ENCODE assay signal across 1 cellular context in genomic region chr1:26993237-26994019, GRCh38.
TF ChIP-seq lines count a peak whose summit lies in the region.

Gene TRNP1, plus strand, starts transcription at chr1:26993692. Its CDS starts 95 bp downstream, at chr1:26993787.

TF ChIP-seq in HepG2, 621 proteins besides CTCF, POLR2A, EP300 and RAD21 (continued from another document and continues in another):
- TF ChIP-seq TEF (CRISPR knock-in tag; IDR thresholded peaks at IDR 0.05) (peak; percentile 54; the same call in 1 of the 2 replicates), ZFP62 (CRISPR knock-in tag; IDR thresholded peaks at IDR 0.05) (0 out of 2 replicates have a peak, but pooled peaks have one; percentile 85), HMGXB4 (CRISPR knock-in tag; IDR thresholded peaks at IDR 0.05; ENCODE audit: borderline replicate concordance in 1 of 2, low read depth in 1 of 2) (peak; percentile 45 to 63; a peak in 1 of 4 replicates), HMG20A (CRISPR knock-in tag; IDR thresholded peaks at IDR 0.05; ENCODE audit: borderline replicate concordance) (peak; percentile 67; the same call in 1 of the 2 replicates), HOXD1 (CRISPR knock-in tag; IDR thresholded peaks at IDR 0.05) (peak; percentile 85), CBX5 (CRISPR knock-in tag; IDR thresholded peaks at IDR 0.05; ENCODE audit: borderline replicate concordance) (0 out of 2 replicates have a peak, but pooled peaks have one; percentile 49), FOXO4 (CRISPR knock-in tag; conservative IDR thresholded peaks at IDR 0.05) (no peak), ZBTB7B (CRISPR knock-in tag; IDR thresholded peaks at IDR 0.05) (peak; percentile 58), ZFP1 (CRISPR knock-in tag; IDR thresholded peaks at IDR 0.05) (peak; percentile 27; the same call in 1 of the 2 replicates), ZNF460 (CRISPR knock-in tag; IDR thresholded peaks at IDR 0.05; ENCODE audit: borderline replicate concordance) (no peak; the same call in 1 of the 2 replicates), ZNF740 (CRISPR knock-in tag; IDR thresholded peaks at IDR 0.05) (peak; percentile 85), NFKBIZ (CRISPR knock-in tag; IDR thresholded peaks at IDR 0.05) (0 out of 2 replicates have a peak, but pooled peaks have one; percentile 53), HOXA5 (CRISPR knock-in tag; IDR thresholded peaks at IDR 0.05) (peak; percentile 96), MIER2 (CRISPR knock-in tag; IDR thresholded peaks at IDR 0.05) (0 out of 2 replicates have a peak, but pooled peaks have one; percentile 67), FOXP1 (IDR thresholded peaks at IDR 0.05) (no peak), FOXP1 (CRISPR knock-in tag; IDR thresholded peaks at IDR 0.05) (peak; percentile 37; the same call in 1 of the 2 replicates), ZNF3 (CRISPR knock-in tag; IDR thresholded peaks at IDR 0.05) (0 out of 2 replicates have a peak, but pooled peaks have one; percentile 10), HIVEP1 (CRISPR knock-in tag; IDR thresholded peaks at IDR 0.05) (peak; percentile 57; the same call in 1 of the 2 replicates), NR0B2 (CRISPR knock-in tag; IDR thresholded peaks at IDR 0.05) (no peak; the same call in 1 of the 2 replicates), ZNF224 (CRISPR knock-in tag; IDR thresholded peaks at IDR 0.05) (no peak), ZBTB1 (CRISPR knock-in tag; IDR thresholded peaks at IDR 0.05; ENCODE audit: borderline replicate concordance) (no peak), HNF1B (CRISPR knock-in tag; IDR thresholded peaks at IDR 0.05) (peak; percentile 69; the same call in 1 of the 2 replicates), ZBTB42 (CRISPR knock-in tag; IDR thresholded peaks at IDR 0.05) (peak; percentile 77; the same call in 1 of the 2 replicates), ZNF543 (CRISPR knock-in tag; IDR thresholded peaks at IDR 0.05) (no peak; the same call in 1 of the 2 replicates), ZBTB46 (CRISPR knock-in tag; IDR thresholded peaks at IDR 0.05; ENCODE audit: borderline replicate concordance) (no peak), SYNCRIP (IDR thresholded peaks at IDR 0.05; ENCODE audit: insufficient read depth, low read depth, low read length) (no peak), ZNF619 (CRISPR knock-in tag; IDR thresholded peaks at IDR 0.05) (peak; percentile 76; the same call in 1 of the 2 replicates), ZNF101 (CRISPR knock-in tag; IDR thresholded peaks at IDR 0.05; ENCODE audit: borderline replicate concordance, low read depth) (no peak), MTERF4 (CRISPR knock-in tag; IDR thresholded peaks at IDR 0.05) (peak; percentile 64), RFXANK (CRISPR knock-in tag; IDR thresholded peaks at IDR 0.05) (peak; percentile 83; the same call in 1 of the 2 replicates), NCOA2 (CRISPR knock-in tag; IDR thresholded peaks at IDR 0.05) (peak; percentile 78), ZNF337 (CRISPR knock-in tag; IDR thresholded peaks at IDR 0.05; ENCODE audit: borderline replicate concordance, low read depth) (0 out of 2 replicates have a peak, but pooled peaks have one; percentile 55), NFE2L2 (IDR thresholded peaks at IDR 0.05; ENCODE audit: low read length) (no peak), IKZF4 (CRISPR knock-in tag; IDR thresholded peaks at IDR 0.05; ENCODE audit: borderline replicate concordance, low read depth, not compliant biosample characterization) (peak; percentile 85), NFATC3 (CRISPR knock-in tag; IDR thresholded peaks at IDR 0.05) (no peak), ZNF546 (CRISPR knock-in tag; conservative IDR thresholded peaks at IDR 0.05) (peak; percentile 70; the same call in 1 of the 2 replicates), ZC3H4 (CRISPR knock-in tag; IDR thresholded peaks at IDR 0.05; ENCODE audit: borderline replicate concordance) (peak; percentile 87; the same call in 1 of the 2 replicates), NR2F1 (CRISPR knock-in tag; IDR thresholded peaks at IDR 0.05) (peak; percentile 92 to 97), FOXO1 (CRISPR knock-in tag; IDR thresholded peaks at IDR 0.05) (peak; percentile 84), ZNF841 (CRISPR knock-in tag; IDR thresholded peaks at IDR 0.05; ENCODE audit: borderline replicate concordance) (no peak), CREM (IDR thresholded peaks at IDR 0.05) (peak; percentile 4; the same call in 1 of the 2 replicates), CREM (CRISPR knock-in tag; IDR thresholded peaks at IDR 0.05) (no peak), YEATS4 (CRISPR knock-in tag; IDR thresholded peaks at IDR 0.05; ENCODE audit: borderline replicate concordance) (peak; percentile 78), ZNF646 (CRISPR knock-in tag; IDR thresholded peaks at IDR 0.05) (no peak; the same call in 1 of the 2 replicates), POGK (CRISPR knock-in tag; conservative IDR thresholded peaks at IDR 0.05) (peak; percentile 69), SP4 (CRISPR knock-in tag; IDR thresholded peaks at IDR 0.05) (peak; percentile 60), ZNF263 (CRISPR knock-in tag; IDR thresholded peaks at IDR 0.05) (peak; percentile 72)
